ENCODE assay signal across 8 cellular contexts in genomic region chr3:139302084-139302800, GRCh38. TPM values are rescaled to one million over a fixed set of nuclear protein-coding genes. Genes with fewer than 3 reads are reported as not detected.
A peak's percentile ranks its signal among the peaks of the same experiment; 100 is the strongest.
DNase-seq lines count a peak whose midpoint lies in the region; ATAC-seq and TF ChIP-seq lines count a peak whose summit lies in the region.

No MANE protein-coding gene starts in this region.

- intact Hi-C loops in sciatic nerve (cut with DNase I), result no loop called here

- peaks cover 7% of the 10 kb centered on the region for H3K4me1 ChIP-seq in SJCRH30

- H3K27ac ChIP-seq in SJCRH30, result no peak overlapping the region

- no peak overlapping the region for H3K4me3 ChIP-seq in SJCRH30
- no peak overlapping the region for H3K4me3 ChIP-seq in fibroblast of the aortic adventitia (ENCODE audit: low read depth, low read length)

- TF ChIP-seq POLR2A in GM18505 (IDR thresholded peaks at IDR 0.05; ENCODE audit: borderline replicate concordance, extremely low read depth, insufficient read depth, insufficient read length), result no peak

- in situ Hi-C loops in GM13976 (cut with MboI; ENCODE audit: low sequenced_read_pairs, unreplicated experiment), result no loop called here

- no peaks in the 10 kb centered on the region for H3K36me3 ChIP-seq in SJCRH30

- H3K9me3 ChIP-seq in SJCRH30 (replicated peaks), result no peaks in the 10 kb centered on the region

- no peaks in the 10 kb centered on the region for H3K27me3 ChIP-seq in SJCRH30

- DNase-seq in H4 (ENCODE audit: low spot score), result peak; percentile 100
- peak; percentile 42 to 60 for DNase-seq in SJCRH30
- DNase-seq in fibroblast of the aortic adventitia (ENCODE audit: low read depth), result peak; percentile 99
- DNase-seq in sciatic nerve (ENCODE audit: low spot score), result no peak
- DNase-seq in GM13976 (ENCODE audit: low spot score), result no peak
- no peak for DNase-seq in GM19238 (ENCODE audit: insufficient read length, low spot score)
- no peak for DNase-seq in amygdala (lab: John Stamatoyannopoulos, UW)

- TF ChIP-seq CTCF in fibroblast of the aortic adventitia (IDR thresholded peaks at IDR 0.05; ENCODE audit: insufficient read depth, low read length) (no peak), GM13976 (IDR thresholded peaks at IDR 0.05; ENCODE audit: borderline replicate concordance, control extremely low read depth, extremely low read depth, insufficient read depth, missing control alignments) (no peak)

- peak; percentile 44 for ATAC-seq in sciatic nerve
- no peak for ATAC-seq in GM18505 (IDR thresholded peaks at IDR 0.05; ENCODE audit: unreplicated experiment)

RNA-seq across cellular contexts. Expression of gene MRPS22, which starts 41.6 kb away (rescaled TPM):
- 105 and 109 TPM in 2 replicates for total RNA-seq in H4 (2014; rRNA removed; shearing (Covaris generic))
- 94.8 and 95.3 TPM in 2 replicates for total RNA-seq in SJCRH30 (2014; rRNA removed; shearing (Covaris generic))
- total RNA-seq in fibroblast of the aortic adventitia (ENCODE audit: low replicate concordance) (75.8 and 92.1 TPM in 2 replicates), sciatic nerve (27.6 TPM)

Comparison
In these comparisons a context has a peak if more than half of its experiments do, and no peak if none do; other contexts are left out.
1. DNase-seq: peak in H4 (single experiment), SJCRH30 (2 of 2) and fibroblast of the aortic adventitia (single experiment); none in sciatic nerve (single experiment), GM13976 (single experiment), GM19238 (single experiment) and amygdala (0 of 56).